Comparison of ENCODE assay signal across 16 cellular contexts in genomic region chr10:11677480-11677879, GRCh38.
DNase-seq lines count a peak whose midpoint lies in the region; ATAC-seq and TF ChIP-seq lines count a peak whose summit lies in the region.
"Had no signal": no experiment of that assay in that cellular context is flagged by ENCODE, and none has a peak within 500 bp of the region (broad histone marks: within the 10 kb centered on the region; RNA-seq: fewer than 3 reads in every experiment).

No MANE protein-coding gene starts in this region.

- H3K36me3 ChIP-seq in sigmoid colon, result no peaks in the 10 kb centered on the region
- no peaks in the 10 kb centered on the region for H3K36me3 ChIP-seq in MM.1S (replicated peaks; ENCODE audit: insufficient read depth, low read length)
- H3K36me3 ChIP-seq: cardiac muscle cell, right lobe of liver, upper lobe of left lung had no signal

- no peaks in the 10 kb centered on the region for H3K9me3 Mint-ChIP-seq in natural killer cell
- H3K9me3 Mint-ChIP-seq: effector memory CD8-positive, alpha-beta T cell had no signal

- no peak overlapping the region for H3K4me3 ChIP-seq in sigmoid colon
- no peak overlapping the region for H3K4me3 ChIP-seq in MM.1S (ENCODE audit: low read length)
- H3K4me3 ChIP-seq: BLaER1, cardiac muscle cell, PC-9, right lobe of liver, upper lobe of left lung had no signal

- no peak overlapping the region for H3K4me3 Mint-ChIP-seq in natural killer cell
- H3K4me3 Mint-ChIP-seq: activated naive CD8-positive, alpha-beta T cell treated with anti-CD3 and anti-CD28 coated beads, Interleukin-2, amount 10 ng/mL, durations not matched to agents 7 days and 5 days; effector memory CD8-positive, alpha-beta T cell had no signal

- H3K27me3 Mint-ChIP-seq in natural killer cell (ENCODE audit: low read depth in 2 of 2), result peaks cover 11 to 22% of the 10 kb centered on the region in 2 donors

- no peak overlapping the region for H2AFZ ChIP-seq in MM.1S (ENCODE audit: low read length)
- H2AFZ ChIP-seq: PC-9 had no signal

- intact Hi-C loops in sigmoid colon (cut with DNase I), result no loop called here
- intact Hi-C loops in natural killer cell (cut with micrococcal nuclease), result no loop called here

- TF ChIP-seq EP300 in sigmoid colon (IDR thresholded peaks at IDR 0.05), result no peak

- peaks cover 0 to 8% of the 10 kb centered on the region in 2 donors for H3K4me1 Mint-ChIP-seq in natural killer cell

- H3K27me3 ChIP-seq in sigmoid colon (peaks cover 0 to 5% (median 0%) of the 10 kb centered on the region in 3 donors), MM.1S (replicated peaks; ENCODE audit: insufficient read depth, low read length) (0 out of 2 replicates have a peak, but pooled peaks cover 5% of the 10 kb centered on the region)
- H3K27me3 ChIP-seq: BLaER1, cardiac muscle cell, right lobe of liver, upper lobe of left lung had no signal

- no peak overlapping the region for H3K9ac ChIP-seq in MM.1S (ENCODE audit: low read length)
- H3K9ac ChIP-seq: BLaER1 had no signal

- no peaks in the 10 kb centered on the region for H3K9me2 ChIP-seq in MM.1S (replicated peaks; ENCODE audit: insufficient read depth, low read length)

- no peaks in the 10 kb centered on the region for H3K4me1 ChIP-seq in sigmoid colon
- H3K4me1 ChIP-seq in MM.1S (ENCODE audit: low read length), result 0 out of 2 replicates have a peak, but pooled peaks cover 2% of the 10 kb centered on the region
- H3K4me1 ChIP-seq: right lobe of liver had no signal

- ATAC-seq in HG02610 (IDR thresholded peaks at IDR 0.05; ENCODE audit: unreplicated experiment) (peak; percentile 43), HG03432 (IDR thresholded peaks at IDR 0.05; ENCODE audit: unreplicated experiment) (peak; percentile 36), natural killer cell (no peak)

- no peak overlapping the region for H3K27ac Mint-ChIP-seq in natural killer cell
- H3K27ac Mint-ChIP-seq: activated naive CD8-positive, alpha-beta T cell treated with anti-CD3 and anti-CD28 coated beads, Interleukin-2, amount 10 ng/mL, durations not matched to agents 7 days and 5 days; effector memory CD8-positive, alpha-beta T cell had no signal

- H3K4me2 ChIP-seq in MM.1S (ENCODE audit: low read depth, low read length), result no peak overlapping the region
- H3K4me2 ChIP-seq: BLaER1, PC-9 had no signal

- no peaks in the 10 kb centered on the region for H3K36me3 Mint-ChIP-seq in natural killer cell

- no peaks in the 10 kb centered on the region for H3K79me2 ChIP-seq in MM.1S (ENCODE audit: low read length)

- peak; percentile 16 for TF ChIP-seq POLR2A in GM18951 (IDR thresholded peaks at IDR 0.05; ENCODE audit: extremely low read depth, insufficient read depth, insufficient read length)
- TF ChIP-seq POLR2A in sigmoid colon (IDR thresholded peaks at IDR 0.05), result no peak

- H3K9me3 ChIP-seq in sigmoid colon, result no peaks in the 10 kb centered on the region
- H3K9me3 ChIP-seq in MM.1S (replicated peaks; ENCODE audit: insufficient read depth, low read length), result no peaks in the 10 kb centered on the region
- H3K9me3 ChIP-seq: right lobe of liver, upper lobe of left lung had no signal

- H4K20me1 ChIP-seq in MM.1S (ENCODE audit: insufficient read depth, low read length), result no peaks in the 10 kb centered on the region
- H4K20me1 ChIP-seq: BLaER1 had no signal

- H3K27ac ChIP-seq in sigmoid colon (no peak overlapping the region), MM.1S (ENCODE audit: low read length) (no peak overlapping the region)
- H3K27ac ChIP-seq: BLaER1, cardiac muscle cell, PC-9, right lobe of liver, upper lobe of left lung had no signal

- WGBS in sigmoid colon, 2 donors, result 83 to 90% methylated on average over 12 of the region's 12 CpGs

- in situ Hi-C loops in GM18951 (cut with MboI; ENCODE audit: low sequenced_read_pairs, unreplicated experiment), result no loop called here

- TF ChIP-seq CTCF in sigmoid colon (IDR thresholded peaks at IDR 0.05) (no peak), MM.1S (IDR thresholded peaks at IDR 0.05; ENCODE audit: low read length) (no peak), natural killer cell (IDR thresholded peaks at IDR 0.05) (no peak)

- H3F3A ChIP-seq in MM.1S (ENCODE audit: insufficient read depth, low read length), result peaks cover 7% of the 10 kb centered on the region

- DNase-seq in sigmoid colon (peak; percentile 33), mucosa of gallbladder (ENCODE audit: low spot score) (no peak), MM.1S (no peak), natural killer cell (no peak)
- DNase-seq: activated naive CD8-positive, alpha-beta T cell treated with anti-CD3 and anti-CD28 coated beads, Interleukin-2, amount 10 ng/mL, durations not matched to agents 7 days and 5 days; effector memory CD8-positive, alpha-beta T cell; mesenchymal stem cell; right lobe of liver; stimulated activated CD4-positive, alpha-beta T cell treated with anti-CD3 and anti-CD28 coated beads, Interleukin-4, amount 100 ng/mL, for 24 hours; upper lobe of left lung had no signal

Comparison
In these comparisons a context has a peak if more than half of its experiments do, and no peak if none do; other contexts are left out.
1. ATAC-seq: peak in HG02610 (single experiment) and HG03432 (single experiment); none in natural killer cell (0 of 3).